ENCODE assay signal across 8 cellular contexts in genomic region chr4:173752610-173753009, GRCh38.
DNase-seq lines count a peak whose midpoint lies in the region; ATAC-seq and TF ChIP-seq lines count a peak whose summit lies in the region.

No MANE protein-coding gene starts in this region.

- H3K9ac ChIP-seq in Loucy (ENCODE audit: low read depth, low read length, poor library complexity, severe bottlenecking), result no peak overlapping the region

- H3F3A ChIP-seq in Loucy (ENCODE audit: low read depth), result no peaks in the 10 kb centered on the region

- peak; percentile 3 to 26 (median 21) for DNase-seq in stimulated activated CD4-positive, alpha-beta T cell treated with anti-CD3 and anti-CD28 coated beads, Interleukin-12 subunit alpha, Interleukin-12 subunit beta, amount 100 ng/mL, for 48 hours (ENCODE audit: low read depth in 2 of 3, low spot score in 1 of 3)
- DNase-seq in stimulated activated CD4-positive, alpha-beta T cell treated with anti-CD3 and anti-CD28 coated beads, Interleukin-4, amount 100 ng/mL, for 4 hours, result no peak
- DNase-seq in cardiac fibroblast (ENCODE audit: low read depth in 2 of 2) (peak; percentile 23 to 36), NCI-H2081 (lab: John Stamatoyannopoulos, UW) (no peak), Peyer's patch (no peak)
- peak; percentile 19 to 24 for DNase-seq in stimulated activated CD4-positive, alpha-beta T cell treated with anti-CD3 and anti-CD28 coated beads, Interleukin-2, amount 100 ng/mL, for 24 hours

- H4K20me1 ChIP-seq in Loucy (ENCODE audit: insufficient read depth, low read length, poor library complexity, severe bottlenecking), result no peaks in the 10 kb centered on the region

- H3K9me3 ChIP-seq in Loucy (ENCODE audit: insufficient read depth, low read depth, low read length) (no peaks in the 10 kb centered on the region), Peyer's patch (no peaks in the 10 kb centered on the region)

- H2AFZ ChIP-seq in Loucy (ENCODE audit: low read length), result no peak overlapping the region

- no peak for TF ChIP-seq POLR2A in Peyer's patch (IDR thresholded peaks at IDR 0.05)

- no peak overlapping the region for H3K27ac ChIP-seq in Peyer's patch

- H3K27me3 ChIP-seq in Loucy (ENCODE audit: insufficient read depth, low read length, poor library complexity, severe bottlenecking) (no peaks in the 10 kb centered on the region), Peyer's patch (no peaks in the 10 kb centered on the region)

- H3K4me1 ChIP-seq in Loucy (ENCODE audit: insufficient read depth, low read length, poor library complexity, severe bottlenecking) (no peaks in the 10 kb centered on the region), Peyer's patch (no peaks in the 10 kb centered on the region)

- ATAC-seq in GM21737 (IDR thresholded peaks at IDR 0.05; ENCODE audit: unreplicated experiment), result no peak

- no peaks in the 10 kb centered on the region for H3K9me2 ChIP-seq in Loucy (replicated peaks; ENCODE audit: low read depth, low read length)

- H3K36me3 ChIP-seq in Loucy (ENCODE audit: insufficient read depth, low read length), result no peaks in the 10 kb centered on the region
- no peaks in the 10 kb centered on the region for H3K36me3 ChIP-seq in Peyer's patch

- H3K79me2 ChIP-seq in Loucy (ENCODE audit: insufficient read depth, low read length), result no peaks in the 10 kb centered on the region

- TF ChIP-seq CTCF in Loucy (conservative IDR thresholded peaks at IDR 0.05; ENCODE audit: low read length), result peak; percentile 91
- peak; percentile 51 for TF ChIP-seq CTCF in cardiac fibroblast (IDR thresholded peaks at IDR 0.05; ENCODE audit: low read depth, low read length)
- TF ChIP-seq CTCF in Peyer's patch (IDR thresholded peaks at IDR 0.05), result peak in 2 of 6 experiments; percentile 5 to 12

- H3K4me3 ChIP-seq in Loucy (ENCODE audit: low read length, poor library complexity, severe bottlenecking) (no peak overlapping the region), cardiac fibroblast (replicated peaks in 1 of 2; ENCODE audit: low read depth in 2 of 2, low read length in 2 of 2) (no peak overlapping the region), Peyer's patch (no peak overlapping the region)

- no peak overlapping the region for H3K4me2 ChIP-seq in Loucy (ENCODE audit: low read depth, low read length, poor library complexity, severe bottlenecking)

Comparison
In these comparisons a context has a peak if more than half of its experiments do, and no peak if none do; other contexts are left out.
1. DNase-seq: peak in stimulated activated CD4-positive, alpha-beta T cell treated with anti-CD3 and anti-CD28 coated beads, Interleukin-12 subunit alpha, Interleukin-12 subunit beta, amount 100 ng/mL, for 48 hours (3 of 3), cardiac fibroblast (2 of 2) and stimulated activated CD4-positive, alpha-beta T cell treated with anti-CD3 and anti-CD28 coated beads, Interleukin-2, amount 100 ng/mL, for 24 hours (2 of 2); none in stimulated activated CD4-positive, alpha-beta T cell treated with anti-CD3 and anti-CD28 coated beads, Interleukin-4, amount 100 ng/mL, for 4 hours (0 of 2), NCI-H2081 (0 of 2) and Peyer's patch (0 of 3).